In genomic region chr6:167549187-167549586, GRCh38 we compare ENCODE assay signal across 18 cellular contexts.
DNase-seq lines count a peak whose midpoint lies in the region; ATAC-seq, FAIRE-seq and TF ChIP-seq lines count a peak whose summit lies in the region.
"Had no signal": no experiment of that assay in that cellular context is flagged by ENCODE, and none has a peak within 500 bp of the region (broad histone marks: within the 10 kb centered on the region; RNA-seq: fewer than 3 reads in every experiment).

No MANE protein-coding gene starts in this region.

- no peak overlapping the region for H3K9ac ChIP-seq in kidney (ENCODE audit: low read length in 2 of 2)

- H3K36me3 ChIP-seq in kidney (ENCODE audit: control insufficient read depth in 1 of 2, insufficient read depth in 2 of 2, low read length in 2 of 2), result no peaks in the 10 kb centered on the region

- no peaks in the 10 kb centered on the region for H3K36me3 Mint-ChIP-seq in WTC11
- H3K36me3 Mint-ChIP-seq: IgD-negative memory B cell had no signal

- no peaks in the 10 kb centered on the region for H3K9me3 Mint-ChIP-seq in WTC11
- H3K9me3 Mint-ChIP-seq: GM23338, IgD-negative memory B cell had no signal

- H3K4me3 ChIP-seq in kidney (ENCODE audit: low read length in 2 of 2), result no peak overlapping the region
- H3K4me3 ChIP-seq: GM23338 had no signal

- no peaks in the 10 kb centered on the region for H3K9me3 ChIP-seq in kidney (ENCODE audit: control insufficient read depth in 1 of 2, low read length in 2 of 2)

- no peak overlapping the region for H3K27ac Mint-ChIP-seq in WTC11
- H3K27ac Mint-ChIP-seq: GM23338, IgD-negative memory B cell had no signal

- no peak for TF ChIP-seq CTCF in WTC11 (IDR thresholded peaks at IDR 0.05)
- TF ChIP-seq CTCF in kidney (IDR thresholded peaks at IDR 0.05; ENCODE audit: borderline replicate concordance, extremely low read depth, insufficient read depth), result no peak

- no peak for ATAC-seq in WTC11
- no peak for ATAC-seq in GM18867 (IDR thresholded peaks at IDR 0.05; ENCODE audit: unreplicated experiment)
- ATAC-seq in HG03280 (IDR thresholded peaks at IDR 0.05; ENCODE audit: unreplicated experiment), result no peak
- ATAC-seq: GM23338 had no signal

- intact Hi-C loops in head of caudate nucleus (cut with DNase I) (no loop called here), kidney (cut with DNase I) (no loop called here)

- no peak overlapping the region for H3K4me3 Mint-ChIP-seq in WTC11
- H3K4me3 Mint-ChIP-seq: GM23338, IgD-negative memory B cell had no signal

- no peak for FAIRE-seq in kidney (lab: Jason Lieb, UNC)
- FAIRE-seq: G401.6 had no signal

- no peak overlapping the region for H3K27ac ChIP-seq in kidney (ENCODE audit: low read depth in 2 of 2, low read length in 2 of 2)

- H3K4me1 Mint-ChIP-seq in WTC11, result peaks cover 2% of the 10 kb centered on the region; the same call in 1 of the 2 replicates
- H3K4me1 Mint-ChIP-seq: GM23338 had no signal

- POLR2A ChIA-PET in WTC11 (lab: Charles Lee), result no interaction called here

- H3K27me3 Mint-ChIP-seq in WTC11 (ENCODE audit: low read depth), result no peaks in the 10 kb centered on the region
- H3K27me3 Mint-ChIP-seq: IgD-negative memory B cell had no signal

- CTCF ChIA-PET in WTC11 (lab: Charles Lee), result interaction anchor here (1.0 kb wide), 1 partner anchor 39 kb away, joined by 3 read pairs; no protein-coding TSS in a partner anchor

- peaks cover 4 to 9% of the 10 kb centered on the region in 2 donors for H3K4me1 ChIP-seq in kidney (ENCODE audit: control insufficient read depth in 1 of 2, insufficient read depth in 1 of 2, low read depth in 1 of 2, low read length in 2 of 2)

- peak; percentile 64 for DNase-seq in Ammon's horn (ENCODE audit: low spot score)
- no peak for DNase-seq in WTC11 (ENCODE audit: low spot score)
- DNase-seq in head of caudate nucleus, result peak in 38 of 42 donors; percentile 23 to 83 (median 55)
- DNase-seq in putamen (ENCODE audit: low spot score), result peak; percentile 60
- DNase-seq in kidney, result no peak
- no peak for DNase-seq in NCI-H446 treated with DMSO at 0.1 percent for 48 hours (lab: John Stamatoyannopoulos, UW)
- DNase-seq: 8988T, DND-41, NCI-H1105 treated with DMSO at 0.1 percent for 48 hours, NCI-H187 treated with DMSO at 0.1 percent for 48 hours, NCI-H69, RPMI8226, SIG-M5 had no signal

TF ChIP-seq in WTC11, 78 proteins besides CTCF, POLR2A, EP300 and RAD21:
- TF ChIP-seq IRF1 (CRISPR knock-in tag; IDR thresholded peaks at IDR 0.05), result no peak
- no peak for TF ChIP-seq SOX15 (CRISPR knock-in tag; IDR thresholded peaks at IDR 0.05)
- TF ChIP-seq GABPB1 (CRISPR knock-in tag; IDR thresholded peaks at IDR 0.05), result peak; percentile 32; the same call in 1 of the 2 replicates
- no peak for TF ChIP-seq EMX1 (CRISPR knock-in tag; IDR thresholded peaks at IDR 0.05)
- no peak for TF ChIP-seq OVOL2 (CRISPR knock-in tag; IDR thresholded peaks at IDR 0.05; ENCODE audit: borderline replicate concordance)
- no peak for TF ChIP-seq FOXP1 (CRISPR knock-in tag; IDR thresholded peaks at IDR 0.05; ENCODE audit: borderline replicate concordance)
- no peak for TF ChIP-seq ZNF138 (CRISPR knock-in tag; conservative IDR thresholded peaks at IDR 0.05)

Comparison
In these comparisons a context has a peak if more than half of its experiments do, and no peak if none do; other contexts are left out.
1. DNase-seq: peak in Ammon's horn (single experiment), head of caudate nucleus (38 of 42) and putamen (single experiment); none in WTC11 (single experiment), kidney (single experiment) and NCI-H446 treated with DMSO at 0.1 percent for 48 hours (single experiment).